Comparison of ENCODE assay signal across 9 cellular contexts in genomic region chr11:11171854-11172253, GRCh38.
DNase-seq lines count a peak whose midpoint lies in the region; ATAC-seq, FAIRE-seq and TF ChIP-seq lines count a peak whose summit lies in the region.
"Had no signal": no experiment of that assay in that cellular context is flagged by ENCODE, and none has a peak within 500 bp of the region (broad histone marks: within the 10 kb centered on the region; RNA-seq: fewer than 3 reads in every experiment).

No MANE protein-coding gene starts in this region.

- H3K9me3 Mint-ChIP-seq in endodermal cell, result no peaks in the 10 kb centered on the region
- H3K9me3 Mint-ChIP-seq: stimulated activated naive CD8-positive, alpha-beta T cell treated with anti-CD3 and anti-CD28 coated beads, Interleukin-15, Interleukin-2, amounts not matched to agents 100 ng/mL and 50 ng/mL, for 24 hours had no signal

- peaks cover 0 to 20% (median 3%) of the 10 kb centered on the region in 3 donors for H3K4me1 ChIP-seq in esophagus squamous epithelium
- no peaks in the 10 kb centered on the region for H3K4me1 ChIP-seq in endodermal cell (ENCODE audit: control insufficient read depth, insufficient read depth, low read length)

- no peaks in the 10 kb centered on the region for H3K9me3 ChIP-seq in esophagus squamous epithelium
- H3K9me3 ChIP-seq in endodermal cell (ENCODE audit: control insufficient read depth, low read length), result no peaks in the 10 kb centered on the region

- H3K27me3 Mint-ChIP-seq in endodermal cell (ENCODE audit: insufficient read depth), result peaks cover 2% of the 10 kb centered on the region
- H3K27me3 Mint-ChIP-seq: stimulated activated naive CD8-positive, alpha-beta T cell treated with anti-CD3 and anti-CD28 coated beads, Interleukin-15, Interleukin-2, amounts not matched to agents 100 ng/mL and 50 ng/mL, for 24 hours had no signal

- H3K36me3 ChIP-seq in esophagus squamous epithelium, result no peaks in the 10 kb centered on the region
- no peaks in the 10 kb centered on the region for H3K36me3 ChIP-seq in endodermal cell (ENCODE audit: control insufficient read depth, insufficient read depth, low read length)

- H3K9ac ChIP-seq in endodermal cell (ENCODE audit: extremely low read depth, low read length, poor library complexity, severe bottlenecking), result no peak overlapping the region

- TF ChIP-seq POLR2A in GM12892 (IDR thresholded peaks at IDR 0.05; ENCODE audit: low read depth, low read length) (no peak), esophagus squamous epithelium (IDR thresholded peaks at IDR 0.05) (no peak)

- H3K27ac ChIP-seq in esophagus squamous epithelium, result peak overlapping the region in 3 of 4 donors; percentile 60 to 83 (median 66)
- H3K27ac ChIP-seq in endodermal cell (ENCODE audit: low read depth, low read length), result no peak overlapping the region

- ATAC-seq in GM21367 (IDR thresholded peaks at IDR 0.05; ENCODE audit: unreplicated experiment) (peak; percentile 65), HG03571 (IDR thresholded peaks at IDR 0.05; ENCODE audit: unreplicated experiment) (peak; percentile 86)

- peak; percentile 98 for FAIRE-seq in GM12892 (lab: Jason Lieb, UNC)

- H3K4me3 ChIP-seq in esophagus squamous epithelium (no peak overlapping the region), endodermal cell (ENCODE audit: low read length) (no peak overlapping the region)

- H3K36me3 Mint-ChIP-seq in endodermal cell (ENCODE audit: low read depth), result no peaks in the 10 kb centered on the region

- TF ChIP-seq CTCF in esophagus squamous epithelium (IDR thresholded peaks at IDR 0.05), result no peak
- no peak for TF ChIP-seq CTCF in endodermal cell (conservative IDR thresholded peaks at IDR 0.05)

- H3K4me1 Mint-ChIP-seq in endodermal cell, result no peaks in the 10 kb centered on the region

- H3K27me3 ChIP-seq in esophagus squamous epithelium (no peaks in the 10 kb centered on the region), endodermal cell (ENCODE audit: control insufficient read depth, insufficient read depth, low read length, poor library complexity, severe bottlenecking) (no peaks in the 10 kb centered on the region)

- DNase-seq in GM12892 (ENCODE audit: insufficient read length) (no peak), esophagus squamous epithelium (lab: John Stamatoyannopoulos, UW) (no peak), DMS79 (lab: John Stamatoyannopoulos, UW) (no peak), HPDE6-E6E7 (ENCODE audit: extremely low spot score) (no peak), endodermal cell (no peak), NCI-H345 (lab: John Stamatoyannopoulos, UW) (no peak)

- WGBS in esophagus squamous epithelium, 2 donors, result 57 to 58% methylated on average over 1 of the region's 1 CpG
- 88 to 91% methylated on average over 1 of the region's 1 CpG for WGBS in endodermal cell (ENCODE audit: insufficient coverage in 1 of 2, insufficient read length in 1 of 2), 2 experiments

- intact Hi-C loops in esophagus squamous epithelium (cut with DNase I), result no loop called here

- H3K4me3 Mint-ChIP-seq in endodermal cell, result no peak overlapping the region
- H3K4me3 Mint-ChIP-seq: stimulated activated naive CD8-positive, alpha-beta T cell treated with anti-CD3 and anti-CD28 coated beads, Interleukin-15, Interleukin-2, amounts not matched to agents 100 ng/mL and 50 ng/mL, for 24 hours had no signal

- H3K27ac Mint-ChIP-seq in endodermal cell, result no peak overlapping the region
- H3K27ac Mint-ChIP-seq: stimulated activated naive CD8-positive, alpha-beta T cell treated with anti-CD3 and anti-CD28 coated beads, Interleukin-15, Interleukin-2, amounts not matched to agents 100 ng/mL and 50 ng/mL, for 24 hours had no signal
